ENCODE assay signal across 11 cellular contexts in the genomic region with DNA sequence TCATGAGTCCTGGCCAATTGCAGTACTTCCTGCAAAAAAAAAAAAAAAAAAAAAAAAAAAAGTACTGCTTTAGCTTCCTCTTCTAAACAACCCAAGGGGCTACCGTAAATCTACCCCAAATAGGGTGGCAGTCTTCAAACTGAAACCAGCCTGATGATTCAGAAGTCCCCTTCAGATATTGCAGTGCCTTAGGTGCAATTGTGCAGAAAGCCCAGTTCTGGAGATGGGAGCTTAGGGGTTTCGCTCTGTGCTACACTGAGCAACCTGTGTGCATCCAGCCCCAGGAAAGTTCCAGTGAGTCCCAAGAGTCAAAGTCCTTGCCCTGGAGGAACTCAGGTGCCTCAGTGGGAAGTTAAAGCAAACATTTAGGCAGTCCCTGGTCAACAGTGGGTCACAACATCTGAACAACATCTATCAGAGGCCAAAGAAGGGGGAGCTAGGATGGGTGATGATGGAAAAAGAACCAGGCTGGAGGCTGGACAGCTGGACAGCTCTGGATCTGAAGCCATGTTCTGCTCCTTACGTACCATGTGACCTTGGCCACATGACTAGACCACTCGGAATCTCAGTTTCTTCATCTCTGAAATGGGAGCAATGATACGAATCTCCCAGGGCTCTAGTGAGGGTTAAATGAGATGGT. TPM values are rescaled to one million over a fixed set of nuclear protein-coding genes. Genes with fewer than 3 reads are reported as not detected.
DNase-seq lines count a peak whose midpoint lies in the region; ATAC-seq and TF ChIP-seq lines count a peak whose summit lies in the region.
"Had no signal": no experiment of that assay in that cellular context is flagged by ENCODE, and none has a peak within 500 bp of the region (broad histone marks: within the 10 kb centered on the region; RNA-seq: fewer than 3 reads in every experiment).

No MANE protein-coding gene starts in this region.

- H3K4me1 Mint-ChIP-seq in activated T-cell treated with anti-CD3 and anti-CD28 coated beads, Interleukin-2, amount 50 U/mL, for 4 hours (ENCODE audit: low read depth) = peaks cover 61% of the 10 kb centered on the region
- H3K4me1 Mint-ChIP-seq in activated T-helper 2 cell treated with anti-CD3 and anti-CD28 coated beads, Interferon-gamma antibody, Interleukin-2, Interleukin-4, amounts not matched to agents 10 μg/mL and 5 μg/mL and 100 μg/mL, durations not matched to agents 14 hours and 24 hours and 36 hours (ENCODE audit: low read depth) = peaks cover 58% of the 10 kb centered on the region

- peaks cover 14 to 66% (median 34%) of the 10 kb centered on the region in 5 donors for H3K4me1 ChIP-seq in subcutaneous abdominal adipose tissue (ENCODE audit: control insufficient read depth in 5 of 5, insufficient read depth in 5 of 5, low read length in 5 of 5)
- H3K4me1 ChIP-seq in aorta (ENCODE audit: control insufficient read depth in 1 of 2, insufficient read depth in 2 of 2, low read length in 2 of 2) = no peaks in the 10 kb centered on the region

- DNase-seq in activated T-cell treated with anti-CD3 and anti-CD28 coated beads, Interleukin-2, amount 50 U/mL, for 4 hours = no peak
- no peak for DNase-seq in activated T-cell treated with anti-CD3 and anti-CD28 coated beads, Interleukin-2, amount 50 U/mL, for 1 hour
- DNase-seq in activated T-helper 2 cell treated with anti-CD3 and anti-CD28 coated beads, Interferon-gamma antibody, Interleukin-2, Interleukin-4, amounts not matched to agents 10 μg/mL and 5 μg/mL and 100 μg/mL, durations not matched to agents 14 hours and 24 hours and 36 hours (ENCODE audit: low spot score) = no peak
- DNase-seq in aorta = no peak
- DNase-seq: activated CD8-positive, alpha-beta memory T cell treated with anti-CD3 and anti-CD28 coated beads for 24 hours; effector memory CD4-positive, alpha-beta T cell; retina had no signal

- H3K9ac ChIP-seq in subcutaneous abdominal adipose tissue (ENCODE audit: low read length in 5 of 5) = no peak overlapping the region

- H3K9me3 ChIP-seq in subcutaneous abdominal adipose tissue (ENCODE audit: control insufficient read depth in 5 of 5, low read length in 5 of 5) = no peaks in the 10 kb centered on the region
- no peaks in the 10 kb centered on the region for H3K9me3 ChIP-seq in aorta (ENCODE audit: control insufficient read depth, low read length)

- H3K4me3 Mint-ChIP-seq in activated T-cell treated with anti-CD3 and anti-CD28 coated beads, Interleukin-2, amount 50 U/mL, for 4 hours = no peak overlapping the region
- H3K4me3 Mint-ChIP-seq in activated T-helper 2 cell treated with anti-CD3 and anti-CD28 coated beads, Interferon-gamma antibody, Interleukin-2, Interleukin-4, amounts not matched to agents 10 μg/mL and 5 μg/mL and 100 μg/mL, durations not matched to agents 14 hours and 24 hours and 36 hours (ENCODE audit: low read depth) = no peak overlapping the region

- H3K27ac Mint-ChIP-seq in activated T-helper 2 cell treated with anti-CD3 and anti-CD28 coated beads, Interferon-gamma antibody, Interleukin-2, Interleukin-4, amounts not matched to agents 10 μg/mL and 5 μg/mL and 100 μg/mL, durations not matched to agents 14 hours and 24 hours and 36 hours = peak overlapping the region; percentile 81

- H3K27me3 ChIP-seq in subcutaneous abdominal adipose tissue (ENCODE audit: control insufficient read depth in 5 of 5, insufficient read depth in 4 of 5, low read length in 5 of 5) (peaks cover 0 to 8% (median 0%) of the 10 kb centered on the region in 5 donors), aorta (ENCODE audit: control insufficient read depth in 1 of 2, insufficient read depth in 2 of 2, low read length in 1 of 2) (no peaks in the 10 kb centered on the region)

- H3K36me3 Mint-ChIP-seq in activated T-cell treated with anti-CD3 and anti-CD28 coated beads, Interleukin-2, amount 50 U/mL, for 4 hours (ENCODE audit: insufficient read depth) = no peaks in the 10 kb centered on the region
- no peaks in the 10 kb centered on the region for H3K36me3 Mint-ChIP-seq in activated T-helper 2 cell treated with anti-CD3 and anti-CD28 coated beads, Interferon-gamma antibody, Interleukin-2, Interleukin-4, amounts not matched to agents 10 μg/mL and 5 μg/mL and 100 μg/mL, durations not matched to agents 14 hours and 24 hours and 36 hours (ENCODE audit: low read depth)

- H3K4me3 ChIP-seq in subcutaneous abdominal adipose tissue (ENCODE audit: low read depth in 1 of 5, low read length in 5 of 5) = peak overlapping the region in 1 of 5 donors; percentile 4
- H3K4me3 ChIP-seq in aorta (ENCODE audit: low read length in 2 of 2) = no peak overlapping the region

- intact Hi-C loops in activated T-helper 2 cell treated with anti-CD3 and anti-CD28 coated beads, Interferon-gamma antibody, Interleukin-2, Interleukin-4, amounts not matched to agents 10 μg/mL and 5 μg/mL and 100 μg/mL, durations not matched to agents 14 hours and 24 hours and 36 hours (cut with micrococcal nuclease) = loop anchor here (2.0 to 10.0 kb wide), 3 partner anchors 49 to 715 kb away; a partner anchor contains a TSS
- intact Hi-C loops in aorta (cut with DNase I) = no loop called here

- H3K27ac ChIP-seq in subcutaneous abdominal adipose tissue (ENCODE audit: low read depth, low read length) = peak overlapping the region; percentile 70
- H3K27ac ChIP-seq in aorta (ENCODE audit: low read depth in 1 of 2, low read length in 2 of 2) = no peak overlapping the region

- peaks cover 27% of the 10 kb centered on the region for H3K27me3 Mint-ChIP-seq in activated T-cell treated with anti-CD3 and anti-CD28 coated beads, Interleukin-2, amount 50 U/mL, for 4 hours (ENCODE audit: low read depth)
- peaks cover 6% of the 10 kb centered on the region for H3K27me3 Mint-ChIP-seq in activated T-helper 2 cell treated with anti-CD3 and anti-CD28 coated beads, Interferon-gamma antibody, Interleukin-2, Interleukin-4, amounts not matched to agents 10 μg/mL and 5 μg/mL and 100 μg/mL, durations not matched to agents 14 hours and 24 hours and 36 hours (ENCODE audit: low read depth)

- 78 to 87% methylated on average over 5 of the region's 5 CpGs for WGBS in aorta, 2 donors

- TF ChIP-seq RAD21 in Ishikawa (IDR thresholded peaks at IDR 0.05; ENCODE audit: low read depth) = no peak

- peak; percentile 25 to 48 for ATAC-seq in activated T-cell treated with anti-CD3 and anti-CD28 coated beads, Interleukin-2, amount 50 U/mL, for 4 hours
- ATAC-seq in HG02623 (IDR thresholded peaks at IDR 0.05; ENCODE audit: unreplicated experiment) (no peak), aorta (ENCODE audit: low FRiP score) (no peak), HG02678 (IDR thresholded peaks at IDR 0.05; ENCODE audit: unreplicated experiment) (no peak)

- H3K9me3 Mint-ChIP-seq in activated T-cell treated with anti-CD3 and anti-CD28 coated beads, Interleukin-2, amount 50 U/mL, for 4 hours = no peaks in the 10 kb centered on the region
- no peaks in the 10 kb centered on the region for H3K9me3 Mint-ChIP-seq in activated T-helper 2 cell treated with anti-CD3 and anti-CD28 coated beads, Interferon-gamma antibody, Interleukin-2, Interleukin-4, amounts not matched to agents 10 μg/mL and 5 μg/mL and 100 μg/mL, durations not matched to agents 14 hours and 24 hours and 36 hours

- no peaks in the 10 kb centered on the region for H3K36me3 ChIP-seq in subcutaneous abdominal adipose tissue (ENCODE audit: control insufficient read depth in 5 of 5, insufficient read depth in 5 of 5, low read length in 5 of 5)
- no peaks in the 10 kb centered on the region for H3K36me3 ChIP-seq in aorta (ENCODE audit: control insufficient read depth in 1 of 2, insufficient read depth in 2 of 2, low read length in 1 of 2)

- TF ChIP-seq EP300 in Ishikawa (IDR thresholded peaks at IDR 0.05; ENCODE audit: borderline replicate concordance) = no peak

TF ChIP-seq in Ishikawa, 13 proteins besides CTCF, POLR2A, EP300 and RAD21:
- TF ChIP-seq, protein P1, sequence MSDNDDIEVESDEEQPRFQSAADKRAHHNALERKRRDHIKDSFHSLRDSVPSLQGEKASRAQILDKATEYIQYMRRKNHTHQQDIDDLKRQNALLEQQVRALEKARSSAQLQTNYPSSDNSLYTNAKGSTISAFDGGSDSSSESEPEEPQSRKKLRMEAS (IDR thresholded peaks at IDR 0.05) = no peak
- TF ChIP-seq, protein P2, sequence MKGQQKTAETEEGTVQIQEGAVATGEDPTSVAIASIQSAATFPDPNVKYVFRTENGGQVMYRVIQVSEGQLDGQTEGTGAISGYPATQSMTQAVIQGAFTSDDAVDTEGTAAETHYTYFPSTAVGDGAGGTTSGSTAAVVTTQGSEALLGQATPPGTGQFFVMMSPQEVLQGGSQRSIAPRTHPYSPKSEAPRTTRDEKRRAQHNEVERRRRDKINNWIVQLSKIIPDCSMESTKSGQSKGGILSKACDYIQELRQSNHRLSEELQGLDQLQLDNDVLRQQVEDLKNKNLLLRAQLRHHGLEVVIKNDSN (IDR thresholded peaks at IDR 0.05) = peak; percentile 37; the same call in 1 of the 2 replicates
- no peak for TF ChIP-seq EGR1 (IDR thresholded peaks at IDR 0.05)
TF ChIP-seq in Ishikawa: peak in this region for 1.

RNA-seq across cellular contexts. Expression of a gene that starts 6.7 kb away (rescaled TPM):
- 1 to 10 TPM; 2.4 to 3.6 (median 2.5) TPM for total RNA-seq in activated T-cell treated with anti-CD3 and anti-CD28 coated beads, Interleukin-2, amount 50 U/mL, for 4 hours
- total RNA-seq in activated T-helper 2 cell treated with anti-CD3 and anti-CD28 coated beads, Interferon-gamma antibody, Interleukin-2, Interleukin-4, amounts not matched to agents 10 μg/mL and 5 μg/mL and 100 μg/mL, durations not matched to agents 14 hours and 24 hours and 36 hours = 8.6 and 9.3 TPM in 2 replicates
- total RNA-seq in aorta = 100 to 1,000 TPM in 1 of 2 donors, 10 to 100 TPM in 1; 19.6 to 104 TPM
- polyA plus RNA-seq in aorta = 1 to 10 TPM; 2.0 to 2.4 TPM

RNA-seq across cellular contexts. Expression of a gene that starts 51.7 kb away (rescaled TPM):
- under 1 TPM in 2 of 3 donors, not detected in 1; 0.11 to 0.14 TPM for total RNA-seq in activated T-cell treated with anti-CD3 and anti-CD28 coated beads, Interleukin-2, amount 50 U/mL, for 4 hours
- 0.05 TPM in 1 of 2 replicates, not detected in the other for total RNA-seq in activated T-helper 2 cell treated with anti-CD3 and anti-CD28 coated beads, Interferon-gamma antibody, Interleukin-2, Interleukin-4, amounts not matched to agents 10 μg/mL and 5 μg/mL and 100 μg/mL, durations not matched to agents 14 hours and 24 hours and 36 hours
- 1 to 10 TPM in 1 of 2 donors, under 1 TPM in 1; 0.58 to 5.6 TPM for total RNA-seq in aorta
- under 1 TPM in 1 of 2 donors, not detected in 1; 0.51 TPM for polyA plus RNA-seq in aorta

Comparison
In these comparisons a context has a peak if more than half of its experiments do, and no peak if none do; other contexts are left out.
1. ATAC-seq: peak in activated T-cell treated with anti-CD3 and anti-CD28 coated beads, Interleukin-2, amount 50 U/mL, for 4 hours (2 of 2); none in HG02623 (single experiment), aorta (single experiment) and HG02678 (single experiment).